In genomic region chr10:10141983-10142382, GRCh38 we compare ENCODE assay signal across 28 cellular contexts.
"Had no signal": no experiment of that assay in that cellular context is flagged by ENCODE, and none has a peak within 500 bp of the region (broad histone marks: within the 10 kb centered on the region; RNA-seq: fewer than 3 reads in every experiment).

No MANE protein-coding gene starts in this region.

- H3K4me3 Mint-ChIP-seq: mesothelial cell of epicardium; naive thymus-derived CD4-positive, alpha-beta T cell; natural killer cell treated with Interleukin-12 subunit alpha and Interleukin-12 subunit beta and Interleukin-15 and Interleukin-18, amount 100 ng/mL, for 72 hours; stimulated activated naive B cell treated with anti-CD40 and anti-IgM and Interleukin-4, amounts not matched to agents 10 μg/mL and 1 μg/mL and 100 μg/mL, for 72 hours had no signal

- H3K9me3 Mint-ChIP-seq: mesothelial cell of epicardium; natural killer cell treated with Interleukin-12 subunit alpha and Interleukin-12 subunit beta and Interleukin-15 and Interleukin-18, amount 100 ng/mL, for 72 hours; stimulated activated naive B cell treated with anti-CD40 and anti-IgM and Interleukin-4, amounts not matched to agents 10 μg/mL and 1 μg/mL and 100 μg/mL, for 72 hours had no signal

- ATAC-seq: mucosa of descending colon; naive thymus-derived CD4-positive, alpha-beta T cell; natural killer cell treated with Interleukin-12 subunit alpha and Interleukin-12 subunit beta and Interleukin-15 and Interleukin-18, amount 100 ng/mL, for 72 hours; pancreas; right cardiac atrium; stimulated activated naive B cell treated with anti-CD40 and anti-IgM and Interleukin-4, amounts not matched to agents 10 μg/mL and 1 μg/mL and 100 μg/mL, for 72 hours; stimulated activated naive CD8-positive, alpha-beta T cell treated with anti-CD3 and anti-CD28 coated beads, Interleukin-15, Interleukin-2, amounts not matched to agents 100 U/mL and 50 U/mL, for 24 hours; upper lobe of right lung had no signal

- H3K27ac Mint-ChIP-seq: mesothelial cell of epicardium; naive thymus-derived CD4-positive, alpha-beta T cell; natural killer cell treated with Interleukin-12 subunit alpha and Interleukin-12 subunit beta and Interleukin-15 and Interleukin-18, amount 100 ng/mL, for 72 hours; stimulated activated naive B cell treated with anti-CD40 and anti-IgM and Interleukin-4, amounts not matched to agents 10 μg/mL and 1 μg/mL and 100 μg/mL, for 72 hours had no signal

- H3K36me3 Mint-ChIP-seq: mesothelial cell of epicardium; naive thymus-derived CD4-positive, alpha-beta T cell; natural killer cell treated with Interleukin-12 subunit alpha and Interleukin-12 subunit beta and Interleukin-15 and Interleukin-18, amount 100 ng/mL, for 72 hours; stimulated activated naive B cell treated with anti-CD40 and anti-IgM and Interleukin-4, amounts not matched to agents 10 μg/mL and 1 μg/mL and 100 μg/mL, for 72 hours had no signal

- H3K9me3 ChIP-seq: left ventricle myocardium inferior, mucosa of descending colon, pancreas, prostate gland, sigmoid colon, spleen, suprapubic skin, thoracic aorta, tibial artery, upper lobe of right lung had no signal

- H3K27me3 Mint-ChIP-seq: stimulated activated naive B cell treated with anti-CD40 and anti-IgM and Interleukin-4, amounts not matched to agents 10 μg/mL and 1 μg/mL and 100 μg/mL, for 72 hours had no signal

- H3K36me3 ChIP-seq: left ventricle myocardium inferior, pancreas, prostate gland, sigmoid colon, spleen, suprapubic skin, thoracic aorta, tibial artery, upper lobe of right lung had no signal

- H3K27me3 ChIP-seq: pancreas, sigmoid colon, spleen, suprapubic skin, tibial artery, upper lobe of right lung had no signal

- FAIRE-seq: pancreas, small intestine, urothelium cell line had no signal

- DNase-seq: head of caudate nucleus; hippocampal formation; islet precursor cell; left ventricle myocardium inferior; mesendoderm; mucosa of descending colon; naive thymus-derived CD4-positive, alpha-beta T cell; nucleus accumbens; pancreas; posterior cingulate gyrus; retina; right cardiac atrium; sigmoid colon; small intestine; spleen; stimulated activated CD4-positive, alpha-beta T cell treated with anti-CD3 and anti-CD28 coated beads, Interleukin-4, amount 100 ng/mL, for 24 hours; stimulated activated naive B cell treated with anti-CD40 and anti-IgM and Interleukin-4, amounts not matched to agents 10 μg/mL and 1 μg/mL and 100 μg/mL, for 72 hours; stimulated activated naive CD8-positive, alpha-beta T cell treated with anti-CD3 and anti-CD28 coated beads, Interleukin-15, Interleukin-2, amounts not matched to agents 100 U/mL and 50 U/mL, for 24 hours; tibial artery; trophoblast cell; upper lobe of right lung had no signal

- H3K4me3 ChIP-seq: left ventricle myocardium inferior, lung, mucosa of descending colon, pancreas, prostate gland, sigmoid colon, spleen, suprapubic skin, thoracic aorta, tibial artery, upper lobe of right lung had no signal

- H3K4me1 Mint-ChIP-seq: stimulated activated naive B cell treated with anti-CD40 and anti-IgM and Interleukin-4, amounts not matched to agents 10 μg/mL and 1 μg/mL and 100 μg/mL, for 72 hours had no signal

- H3K27ac ChIP-seq: left ventricle myocardium inferior, pancreas, prostate gland, sigmoid colon, spleen, suprapubic skin, thoracic aorta, tibial artery, upper lobe of right lung had no signal

- H3K4me1 ChIP-seq: left ventricle myocardium inferior, pancreas, prostate gland, sigmoid colon, suprapubic skin, tibial artery, upper lobe of right lung had no signal
